Comparison of ENCODE assay signal across 15 cellular contexts in genomic region chr17:7184091-7184488, GRCh38. TPM values are rescaled to one million over a fixed set of nuclear protein-coding genes. Genes with fewer than 3 reads are reported as not detected.
A peak's percentile ranks its signal among the peaks of the same experiment; 100 is the strongest.
DNase-seq lines count a peak whose midpoint lies in the region; ATAC-seq, FAIRE-seq and TF ChIP-seq lines count a peak whose summit lies in the region.
"Had no signal": no experiment of that assay in that cellular context is flagged by ENCODE, and none has a peak within 500 bp of the region (broad histone marks: within the 10 kb centered on the region; RNA-seq: fewer than 3 reads in every experiment).

No MANE protein-coding gene starts in this region.

- H3K4me1 ChIP-seq in mesenchymal stem cell (ENCODE audit: control insufficient read depth, insufficient read depth, low read depth, low read length) = peaks cover 13% of the 10 kb centered on the region

- intact Hi-C loops in natural killer cell (cut with micrococcal nuclease) = no loop called here

- no peaks in the 10 kb centered on the region for H3K9me3 ChIP-seq in mesenchymal stem cell (ENCODE audit: control insufficient read depth, low read length)

- H3K9me3 Mint-ChIP-seq in natural killer cell = no peaks in the 10 kb centered on the region
- H3K9me3 Mint-ChIP-seq: activated CD4-positive, alpha-beta T cell treated with anti-CD3 and anti-CD28 coated beads, Interleukin-2, amount 10 ng/mL, durations not matched to agents 7 days and 5 days; GM23338; T-helper 1 cell treated with Interleukin-12 subunit alpha and Interleukin-12 subunit beta and Interleukin-4 antibody, amounts not matched to agents 30 μg/mL and 1 μg/mL, for 36 hours had no signal

- no peak overlapping the region for H2BK15ac ChIP-seq in mesenchymal stem cell (ENCODE audit: low read depth, poor library complexity, severe bottlenecking)

- no peak overlapping the region for H4K8ac ChIP-seq in mesenchymal stem cell (ENCODE audit: low read length)

- peaks cover 0 to under 1% of the 10 kb centered on the region in 2 donors for H3K27me3 Mint-ChIP-seq in natural killer cell (ENCODE audit: low read depth in 2 of 2)

- H4K91ac ChIP-seq in mesenchymal stem cell (ENCODE audit: low read length) = no peak overlapping the region

- H3K27ac ChIP-seq in mesenchymal stem cell (ENCODE audit: low read length, poor library complexity, severe bottlenecking) = no peak overlapping the region
- H3K27ac ChIP-seq: skin epidermis had no signal

- no peak overlapping the region for H2BK5ac ChIP-seq in mesenchymal stem cell (ENCODE audit: low read depth, low read length, poor library complexity, severe bottlenecking)

- TF ChIP-seq CTCF in D721Med (IDR thresholded peaks at IDR 0.05; ENCODE audit: insufficient read depth, missing control alignments) (no peak), natural killer cell (IDR thresholded peaks at IDR 0.05) (no peak)

- H3K36me3 ChIP-seq in mesenchymal stem cell (ENCODE audit: control insufficient read depth in 1 of 2, insufficient read depth in 2 of 2, low read depth in 1 of 2, low read length in 2 of 2) = peaks cover 10 to 14% of the 10 kb centered on the region in 2 experiments
- H3K36me3 ChIP-seq: cardiac muscle cell had no signal

- H3K14ac ChIP-seq in mesenchymal stem cell (ENCODE audit: low read length in 2 of 2) = no peak overlapping the region

- no peak overlapping the region for H2BK12ac ChIP-seq in mesenchymal stem cell (ENCODE audit: low read length in 2 of 2)

- no peak overlapping the region for H3K4ac ChIP-seq in mesenchymal stem cell (ENCODE audit: low read depth in 1 of 2, low read length in 2 of 2)

- no peak overlapping the region for H3K18ac ChIP-seq in mesenchymal stem cell (ENCODE audit: low read depth in 1 of 2, low read length in 2 of 2)

- no peak overlapping the region for H2AFZ ChIP-seq in mesenchymal stem cell (ENCODE audit: low read depth, low read length)
- H2AFZ ChIP-seq: GM23338 had no signal

- no peak overlapping the region for H3K4me3 Mint-ChIP-seq in natural killer cell
- H3K4me3 Mint-ChIP-seq: activated CD4-positive, alpha-beta T cell treated with anti-CD3 and anti-CD28 coated beads, Interleukin-2, amount 10 ng/mL, durations not matched to agents 7 days and 5 days; GM23338; T-helper 1 cell treated with Interleukin-12 subunit alpha and Interleukin-12 subunit beta and Interleukin-4 antibody, amounts not matched to agents 30 μg/mL and 1 μg/mL, for 36 hours had no signal

- no peak overlapping the region for H2BK120ac ChIP-seq in mesenchymal stem cell (ENCODE audit: low read depth, low read length)

- ATAC-seq in HG03520 (IDR thresholded peaks at IDR 0.05; ENCODE audit: unreplicated experiment) (no peak), natural killer cell (no peak)
- ATAC-seq: GM23338 had no signal

- peaks cover 0 to 5% of the 10 kb centered on the region in 2 donors for H3K4me1 Mint-ChIP-seq in natural killer cell

- H2AK5ac ChIP-seq in mesenchymal stem cell (ENCODE audit: low read length, severe bottlenecking) = peak overlapping the region; percentile 2

- no peak overlapping the region for H3K4me2 ChIP-seq in mesenchymal stem cell (ENCODE audit: low read length, poor library complexity, severe bottlenecking)
- H3K4me2 ChIP-seq: GM23338 had no signal

- no peaks in the 10 kb centered on the region for H3K36me3 Mint-ChIP-seq in natural killer cell

- FAIRE-seq in D721Med (lab: Jason Lieb, UNC) = no peak
- FAIRE-seq: A204.1, GM12891 had no signal

- no peak overlapping the region for H3K9ac ChIP-seq in mesenchymal stem cell (ENCODE audit: low read length)

- H3K23ac ChIP-seq in mesenchymal stem cell (ENCODE audit: low read length in 2 of 2) = no peak overlapping the region

- WGBS in mesenchymal stem cell = 98% methylated on average over 8 of the region's 14 CpGs

- H3K27ac Mint-ChIP-seq in natural killer cell = no peak overlapping the region
- H3K27ac Mint-ChIP-seq: activated CD4-positive, alpha-beta T cell treated with anti-CD3 and anti-CD28 coated beads, Interleukin-2, amount 10 ng/mL, durations not matched to agents 7 days and 5 days; GM23338; T-helper 1 cell treated with Interleukin-12 subunit alpha and Interleukin-12 subunit beta and Interleukin-4 antibody, amounts not matched to agents 30 μg/mL and 1 μg/mL, for 36 hours had no signal

- DNase-seq in NCI-H1092 treated with DMSO at 0.1 percent for 48 hours (lab: John Stamatoyannopoulos, UW) (peak; percentile 16), NCI-H1092 (lab: John Stamatoyannopoulos, UW) (no peak), DMS53 (lab: John Stamatoyannopoulos, UW) (peak; percentile 94), cerebellar cortex (ENCODE audit: low spot score) (peak; percentile 57), mesenchymal stem cell (no peak), D721Med (ENCODE audit: insufficient read length, low spot score) (no peak), natural killer cell (no peak)
- DNase-seq: activated CD4-positive, alpha-beta T cell treated with anti-CD3 and anti-CD28 coated beads, Interleukin-2, amount 10 ng/mL, durations not matched to agents 7 days and 5 days had no signal

- peaks cover 0 to 2% of the 10 kb centered on the region in 2 experiments for H3K27me3 ChIP-seq in mesenchymal stem cell (ENCODE audit: control insufficient read depth in 1 of 2, insufficient read depth in 1 of 2, low read length in 2 of 2)
- H3K27me3 ChIP-seq: cardiac muscle cell had no signal

- peaks cover 2% of the 10 kb centered on the region for H3K79me1 ChIP-seq in mesenchymal stem cell (replicated peaks; ENCODE audit: low read length, poor library complexity, severe bottlenecking)

- H3K4me3 ChIP-seq in mesenchymal stem cell (ENCODE audit: insufficient read depth in 1 of 2, low read depth in 1 of 2, low read length in 2 of 2) = no peak overlapping the region
- H3K4me3 ChIP-seq: cardiac muscle cell, GM23338, skin epidermis had no signal

RNA-seq across cellular contexts. Expression of gene ASGR1, which starts 4.9 kb away (rescaled TPM):
- polyA plus RNA-seq in mesenchymal stem cell (2013, experiment 1 of 2) = 1.2 TPM
- 1.1 TPM for polyA plus RNA-seq in mesenchymal stem cell (2013, experiment 2 of 2)
- 1 to 10 TPM in 1 of 3 donors, under 1 TPM in 1, not detected in 1; 0.35 to 1.4 TPM for total RNA-seq in natural killer cell

RNA-seq across cellular contexts. Expression of gene DLG4, which starts 35.5 kb away (rescaled TPM):
- 21.6 TPM for polyA plus RNA-seq in mesenchymal stem cell (2013, experiment 1 of 2)
- 20.4 TPM for polyA plus RNA-seq in mesenchymal stem cell (2013, experiment 2 of 2)
- 10 to 100 TPM in 1 of 3 donors, 1 to 10 TPM in 2; 6.7 to 11.2 (median 8.6) TPM for total RNA-seq in natural killer cell

RNA-seq across cellular contexts. Expression of gene ACADVL, which starts 35.6 kb away (rescaled TPM):
- polyA plus RNA-seq in mesenchymal stem cell (2013, experiment 1 of 2) = 273 TPM
- polyA plus RNA-seq in mesenchymal stem cell (2013, experiment 2 of 2) = 278 TPM
- 100 to 1,000 TPM; 439 to 637 (median 607) TPM for total RNA-seq in natural killer cell

RNA-seq across cellular contexts. Expression of gene DVL2, which starts 50.2 kb away (rescaled TPM):
- polyA plus RNA-seq in mesenchymal stem cell (2013, experiment 1 of 2) = 40.7 TPM
- polyA plus RNA-seq in mesenchymal stem cell (2013, experiment 2 of 2) = 39.7 TPM
- 10 to 100 TPM; 46.5 to 66.6 (median 61.5) TPM for total RNA-seq in natural killer cell

RNA-seq across cellular contexts. Expression of gene PHF23, which starts 55.2 kb away (rescaled TPM):
- polyA plus RNA-seq in mesenchymal stem cell (2013, experiment 1 of 2) = 117 TPM
- polyA plus RNA-seq in mesenchymal stem cell (2013, experiment 2 of 2) = 119 TPM
- 10 to 100 TPM; 19.3 to 32.3 (median 20.8) TPM for total RNA-seq in natural killer cell

Comparison
In these comparisons a context has a peak if more than half of its experiments do, and no peak if none do; other contexts are left out.
1. DNase-seq: peak in NCI-H1092 treated with DMSO at 0.1 percent for 48 hours (single experiment), DMS53 (single experiment) and cerebellar cortex (single experiment); none in NCI-H1092 (single experiment), mesenchymal stem cell (single experiment), D721Med (single experiment) and natural killer cell (single experiment).